Comparison of ENCODE assay signal across 2 cellular contexts in genomic region chr2:112277591-112278220, GRCh38.
TF ChIP-seq lines count a peak whose summit lies in the region.

No MANE protein-coding gene starts in this region.

TF ChIP-seq in SK-N-SH, 30 proteins besides CTCF, POLR2A, EP300 and RAD21 (continued from another document):
- no peak for TF ChIP-seq GATA2 (CRISPR knock-in tag; IDR thresholded peaks at IDR 0.05)
- TF ChIP-seq USF2 (IDR thresholded peaks at IDR 0.05; ENCODE audit: borderline replicate concordance, low read depth, low read length), result no peak
- no peak for TF ChIP-seq TAF1 (IDR thresholded peaks at IDR 0.05; ENCODE audit: borderline replicate concordance, low read depth, low read length)
- TF ChIP-seq MEF2A (IDR thresholded peaks at IDR 0.05; ENCODE audit: borderline replicate concordance, low read depth), result no peak
- TF ChIP-seq RXRA (IDR thresholded peaks at IDR 0.05; ENCODE audit: borderline replicate concordance, low read depth), result no peak
- TF ChIP-seq REST (IDR thresholded peaks at IDR 0.05; ENCODE audit: low read depth, low read length), result no peak
- no peak for TF ChIP-seq TEAD4 (IDR thresholded peaks at IDR 0.05; ENCODE audit: borderline replicate concordance, insufficient read depth)
- no peak for TF ChIP-seq FOXM1 (IDR thresholded peaks at IDR 0.05; ENCODE audit: low read depth)
- TF ChIP-seq JUND (IDR thresholded peaks at IDR 0.05), result no peak
- TF ChIP-seq TCF12 (IDR thresholded peaks at IDR 0.05), result no peak
- TF ChIP-seq FOXJ3 (CRISPR knock-in tag; IDR thresholded peaks at IDR 0.05), result no peak
- no peak for TF ChIP-seq SMC3 (IDR thresholded peaks at IDR 0.05; ENCODE audit: low read depth, low read length)
- TF ChIP-seq SIN3A (IDR thresholded peaks at IDR 0.05; ENCODE audit: borderline replicate concordance, low read depth, low read length), result no peak
- no peak for TF ChIP-seq FOSL2 (IDR thresholded peaks at IDR 0.05; ENCODE audit: borderline replicate concordance, low read depth)
- TF ChIP-seq POLR2AphosphoS5 (IDR thresholded peaks at IDR 0.05; ENCODE audit: low read depth, low read length), result no peak
- TF ChIP-seq MAX (IDR thresholded peaks at IDR 0.05; ENCODE audit: low read depth), result no peak
- TF ChIP-seq RCOR1 (IDR thresholded peaks at IDR 0.05; ENCODE audit: low read length), result no peak
- TF ChIP-seq NRF1 (IDR thresholded peaks at IDR 0.05; ENCODE audit: low read depth, low read length), result no peak

TF ChIP-seq in SK-N-SH treated with all-trans-retinoic acid at 6 μM for 48 hours, 23 proteins besides CTCF, POLR2A, EP300 and RAD21 (continued from another document):
- TF ChIP-seq, protein P1, sequence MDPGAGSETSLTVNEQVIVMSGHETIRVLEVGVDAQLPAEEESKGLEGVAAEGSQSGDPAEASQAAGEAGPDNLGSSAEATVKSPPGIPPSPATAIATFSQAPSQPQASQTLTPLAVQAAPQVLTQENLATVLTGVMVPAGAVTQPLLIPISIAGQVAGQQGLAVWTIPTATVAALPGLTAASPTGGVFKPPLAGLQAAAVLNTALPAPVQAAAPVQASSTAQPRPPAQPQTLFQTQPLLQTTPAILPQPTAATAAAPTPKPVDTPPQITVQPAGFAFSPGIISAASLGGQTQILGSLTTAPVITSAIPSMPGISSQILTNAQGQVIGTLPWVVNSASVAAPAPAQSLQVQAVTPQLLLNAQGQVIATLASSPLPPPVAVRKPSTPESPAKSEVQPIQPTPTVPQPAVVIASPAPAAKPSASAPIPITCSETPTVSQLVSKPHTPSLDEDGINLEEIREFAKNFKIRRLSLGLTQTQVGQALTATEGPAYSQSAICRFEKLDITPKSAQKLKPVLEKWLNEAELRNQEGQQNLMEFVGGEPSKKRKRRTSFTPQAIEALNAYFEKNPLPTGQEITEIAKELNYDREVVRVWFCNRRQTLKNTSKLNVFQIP (CRISPR knock-in tag; IDR thresholded peaks at IDR 0.05; ENCODE audit: borderline replicate concordance, low read depth), result no peak
- TF ChIP-seq PPARA (CRISPR knock-in tag; IDR thresholded peaks at IDR 0.05; ENCODE audit: borderline replicate concordance), result no peak
TF ChIP-seq in SK-N-SH treated with all-trans-retinoic acid at 6 μM for 48 hours: peak in this region for 0.
